ENCODE assay signal across 1 cellular context in genomic region chr15:65355173-65355982, GRCh38.
TF ChIP-seq lines count a peak whose summit lies in the region.

No MANE protein-coding gene starts in this region.

TF ChIP-seq in H1, 55 proteins besides CTCF, POLR2A, EP300 and RAD21:
- TF ChIP-seq, protein P1, sequence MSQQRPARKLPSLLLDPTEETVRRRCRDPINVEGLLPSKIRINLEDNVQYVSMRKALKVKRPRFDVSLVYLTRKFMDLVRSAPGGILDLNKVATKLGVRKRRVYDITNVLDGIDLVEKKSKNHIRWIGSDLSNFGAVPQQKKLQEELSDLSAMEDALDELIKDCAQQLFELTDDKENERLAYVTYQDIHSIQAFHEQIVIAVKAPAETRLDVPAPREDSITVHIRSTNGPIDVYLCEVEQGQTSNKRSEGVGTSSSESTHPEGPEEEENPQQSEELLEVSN (IDR thresholded peaks at IDR 0.05): peak; percentile 83
- TF ChIP-seq TEAD4 (IDR thresholded peaks at IDR 0.05; ENCODE audit: low read depth, low read length) (no peak), BRCA1 (IDR thresholded peaks at IDR 0.05; ENCODE audit: low read depth, low read length) (no peak), BACH1 (IDR thresholded peaks at IDR 0.05; ENCODE audit: low read length) (0 out of 2 replicates have a peak, but pooled peaks have one; percentile 4), MAFK (IDR thresholded peaks at IDR 0.05; ENCODE audit: low read depth, low read length) (no peak), KDM5A (IDR thresholded peaks at IDR 0.05; ENCODE audit: low read length) (no peak), NRF1 (IDR thresholded peaks at IDR 0.05; ENCODE audit: low read depth, low read length) (no peak), SRF (IDR thresholded peaks at IDR 0.05; ENCODE audit: low read depth, low read length) (no peak), SP2 (IDR thresholded peaks at IDR 0.05; ENCODE audit: low read length) (no peak), SUZ12 (IDR thresholded peaks at IDR 0.05; ENCODE audit: low read length) (peak; percentile 27; the same call in 1 of the 2 replicates), HDAC2 (IDR thresholded peaks at IDR 0.05; ENCODE audit: borderline replicate concordance in 1 of 2, low read depth in 2 of 2, low read length in 2 of 2) (no peak), TAF1 (IDR thresholded peaks at IDR 0.05; ENCODE audit: low read depth, low read length) (0 out of 2 replicates have a peak, but pooled peaks have one; percentile 17), GABPA (IDR thresholded peaks at IDR 0.05; ENCODE audit: borderline replicate concordance, insufficient read depth, low read length) (no peak), EZH2 (IDR thresholded peaks at IDR 0.05; ENCODE audit: low read depth, low read length, severe bottlenecking) (peak; percentile 26), CBX5 (IDR thresholded peaks at IDR 0.05; ENCODE audit: low read depth, low read length) (no peak), TCF12 (IDR thresholded peaks at IDR 0.05; ENCODE audit: low read depth, low read length) (no peak), SP1 (IDR thresholded peaks at IDR 0.05; ENCODE audit: low read depth, low read length) (no peak), POU5F1 (IDR thresholded peaks at IDR 0.05; ENCODE audit: low read depth, low read length) (no peak), SIRT6 (IDR thresholded peaks at IDR 0.05; ENCODE audit: low read length) (no peak), SIN3A (conservative IDR thresholded peaks at IDR 0.05 in 1 of 2, IDR thresholded peaks at IDR 0.05 in 1 of 2; ENCODE audit: low read depth in 1 of 2, low read length in 2 of 2) (0 out of 4 replicates have a peak, but pooled peaks of 1 of the 2 experiments have one; percentile 40), CREB1 (IDR thresholded peaks at IDR 0.05) (peak; percentile 10; the same call in 1 of the 2 replicates), CTBP2 (IDR thresholded peaks at IDR 0.05; ENCODE audit: borderline replicate concordance, insufficient read depth, insufficient read length, low read length) (no peak)
- TF ChIP-seq, protein P2, sequence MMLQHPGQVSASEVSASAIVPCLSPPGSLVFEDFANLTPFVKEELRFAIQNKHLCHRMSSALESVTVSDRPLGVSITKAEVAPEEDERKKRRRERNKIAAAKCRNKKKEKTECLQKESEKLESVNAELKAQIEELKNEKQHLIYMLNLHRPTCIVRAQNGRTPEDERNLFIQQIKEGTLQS (IDR thresholded peaks at IDR 0.05; ENCODE audit: insufficient read depth, low read depth, low read length): no peak
- TF ChIP-seq, protein P3, sequence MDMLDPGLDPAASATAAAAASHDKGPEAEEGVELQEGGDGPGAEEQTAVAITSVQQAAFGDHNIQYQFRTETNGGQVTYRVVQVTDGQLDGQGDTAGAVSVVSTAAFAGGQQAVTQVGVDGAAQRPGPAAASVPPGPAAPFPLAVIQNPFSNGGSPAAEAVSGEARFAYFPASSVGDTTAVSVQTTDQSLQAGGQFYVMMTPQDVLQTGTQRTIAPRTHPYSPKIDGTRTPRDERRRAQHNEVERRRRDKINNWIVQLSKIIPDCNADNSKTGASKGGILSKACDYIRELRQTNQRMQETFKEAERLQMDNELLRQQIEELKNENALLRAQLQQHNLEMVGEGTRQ (IDR thresholded peaks at IDR 0.05; ENCODE audit: low read length): no peak
